Comparison of ENCODE assay signal across 14 cellular contexts in genomic region chrX:103531002-103531401, GRCh38. TPM values are rescaled to one million over a fixed set of nuclear protein-coding genes. Genes with fewer than 3 reads are reported as not detected.
DNase-seq lines count a peak whose midpoint lies in the region; ATAC-seq and TF ChIP-seq lines count a peak whose summit lies in the region.
"Had no signal": no experiment of that assay in that cellular context is flagged by ENCODE, and none has a peak within 500 bp of the region (broad histone marks: within the 10 kb centered on the region; RNA-seq: fewer than 3 reads in every experiment).

No MANE protein-coding gene starts in this region.

- no peaks in the 10 kb centered on the region for H3K9me3 ChIP-seq in adipocyte (ENCODE audit: control insufficient read depth, low read length)

- H3K27me3 ChIP-seq in adipocyte (replicated peaks; ENCODE audit: control insufficient read depth, insufficient read depth, low read length), result peaks cover 3% of the 10 kb centered on the region

- ATAC-seq in HG02571 (IDR thresholded peaks at IDR 0.05; ENCODE audit: unreplicated experiment), result no peak
- ATAC-seq: naive thymus-derived CD4-positive, alpha-beta T cell; stimulated activated naive B cell treated with anti-CD40 and anti-IgM and Interleukin-4, amounts not matched to agents 10 μg/mL and 1 μg/mL and 100 μg/mL, for 72 hours had no signal

- H3K9ac ChIP-seq in adipocyte (ENCODE audit: low read length), result peak overlapping the region; percentile 44

- DNase-seq in A172 (ENCODE audit: low spot score), result peak; percentile 22
- DNase-seq in GM04503 (ENCODE audit: low read depth), result peak; percentile 57
- peak; percentile 77 for DNase-seq in adipocyte (ENCODE audit: low read depth)
- peak; percentile 79 for DNase-seq in fibroblast of the aortic adventitia (ENCODE audit: low read depth)
- DNase-seq in NCI-H187 treated with DMSO at 0.1 percent for 48 hours (lab: John Stamatoyannopoulos, UW), result no peak
- no peak for DNase-seq in AML-193 (lab: John Stamatoyannopoulos, UW)
- DNase-seq in COLO829 (ENCODE audit: low spot score), result no peak
- DNase-seq: activated CD4-positive, alpha-beta T cell treated with anti-CD3 and anti-CD28 coated beads, Interleukin-2, amount 50 U/mL, for 1 hour; H9; naive thymus-derived CD4-positive, alpha-beta T cell; NCI-H82; stimulated activated naive B cell treated with anti-CD40 and anti-IgM and Interleukin-4, amounts not matched to agents 10 μg/mL and 1 μg/mL and 100 μg/mL, for 72 hours; trophoblast cell had no signal

- H3K36me3 ChIP-seq in adipocyte (ENCODE audit: control insufficient read depth, insufficient read depth, low read length, severe bottlenecking), result peaks cover 2% of the 10 kb centered on the region

- H3K4me3 ChIP-seq in adipocyte (ENCODE audit: low read length) (peak overlapping the region; percentile 10), fibroblast of the aortic adventitia (ENCODE audit: low read depth, low read length) (no peak overlapping the region)

- peaks cover 27% of the 10 kb centered on the region for H3K4me1 ChIP-seq in adipocyte (ENCODE audit: control insufficient read depth, insufficient read depth, low read length)

- no peak for TF ChIP-seq CTCF in fibroblast of the aortic adventitia (IDR thresholded peaks at IDR 0.05; ENCODE audit: insufficient read depth, low read length)

RNA-seq across cellular contexts. Expression of gene RAB40A, which starts 11.7 kb away (rescaled TPM):
- total RNA-seq in A172 (2014; rRNA removed; shearing (Covaris generic)), result not detected in 2 replicates
- total RNA-seq in fibroblast of the aortic adventitia (ENCODE audit: low replicate concordance), result 0.27 and 0.57 TPM in 2 replicates
- total RNA-seq: H9 had no signal

RNA-seq across cellular contexts. Expression of gene TCEAL4, which starts 54.3 kb away (rescaled TPM):
- 63.3 and 63.9 TPM in 2 replicates for total RNA-seq in A172 (2014; rRNA removed; shearing (Covaris generic))
- 47.1 and 100 TPM in 2 replicates for total RNA-seq in fibroblast of the aortic adventitia (ENCODE audit: low replicate concordance)

Comparison
In these comparisons a context has a peak if more than half of its experiments do, and no peak if none do; other contexts are left out.
1. DNase-seq: peak in A172 (single experiment), GM04503 (single experiment), adipocyte (single experiment) and fibroblast of the aortic adventitia (single experiment); none in NCI-H187 treated with DMSO at 0.1 percent for 48 hours (single experiment), AML-193 (0 of 2) and COLO829 (single experiment).